ENCODE assay signal across 8 cellular contexts in genomic region chr4:54090804-54091623, GRCh38. TPM values are rescaled to one million over a fixed set of nuclear protein-coding genes. Genes with fewer than 3 reads are reported as not detected.
A peak's percentile ranks its signal among the peaks of the same experiment; 100 is the strongest.
DNase-seq lines count a peak whose midpoint lies in the region; ATAC-seq and TF ChIP-seq lines count a peak whose summit lies in the region.

No MANE protein-coding gene starts in this region.

- peaks cover 21 to 93% (median 52%) of the 10 kb centered on the region in 3 experiments for H3K27me3 ChIP-seq in neuronal stem cell (ENCODE audit: control insufficient read depth in 3 of 3, insufficient read depth in 3 of 3, low read depth in 1 of 3, low read length in 3 of 3)

- H2BK15ac ChIP-seq in neuronal stem cell (ENCODE audit: low read length), result no peak overlapping the region

- H3K9me3 ChIP-seq in neuronal stem cell (replicated peaks in 1 of 2; ENCODE audit: control insufficient read depth in 2 of 2, insufficient read depth in 1 of 2, low read depth in 1 of 2, low read length in 2 of 2), result peaks cover 0 to 2% of the 10 kb centered on the region in 2 donors

- no peak overlapping the region for H2BK12ac ChIP-seq in neuronal stem cell (ENCODE audit: low read length)

- H2BK120ac ChIP-seq in neuronal stem cell (ENCODE audit: low read depth, low read length), result no peak overlapping the region

- peak overlapping the region; percentile 2 for H3K18ac ChIP-seq in neuronal stem cell (ENCODE audit: low read length)

- no peak overlapping the region for H2AFZ ChIP-seq in neuronal stem cell (ENCODE audit: low read length)

- H3K36me3 ChIP-seq in neuronal stem cell (replicated peaks in 1 of 2; ENCODE audit: control insufficient read depth in 2 of 2, insufficient read depth in 2 of 2, low read length in 2 of 2), result no peaks in the 10 kb centered on the region

- H3K27ac ChIP-seq in neuronal stem cell (replicated peaks; ENCODE audit: low read length), result no peak overlapping the region

- no peaks in the 10 kb centered on the region for H3K79me1 ChIP-seq in neuronal stem cell (ENCODE audit: low read depth, low read length)

- H2AK5ac ChIP-seq in neuronal stem cell (ENCODE audit: low read depth, low read length), result no peak overlapping the region

- H4K91ac ChIP-seq in neuronal stem cell (ENCODE audit: low read depth, low read length, poor library complexity), result no peak overlapping the region

- peaks cover 10 to 12% of the 10 kb centered on the region in 2 donors for H3K4me1 ChIP-seq in neuronal stem cell (ENCODE audit: control insufficient read depth in 2 of 2, insufficient read depth in 1 of 2, low read depth in 1 of 2, low read length in 2 of 2)

- in situ Hi-C loops in GM13977 (cut with MboI; ENCODE audit: low pct_unique_long_range_greater_than_20kb, low sequenced_read_pairs, unreplicated experiment), result no loop called here

- peak overlapping the region; percentile 59 for H3K4me3 ChIP-seq in WI38 (ENCODE audit: low read depth, low read length)
- H3K4me3 ChIP-seq in neuronal stem cell (ENCODE audit: low read length in 2 of 2), result peak overlapping the region in 1 of 2 donors; percentile 53

- H3K14ac ChIP-seq in neuronal stem cell (ENCODE audit: low read length), result no peak overlapping the region

- TF ChIP-seq CTCF in GM13977 (IDR thresholded peaks at IDR 0.05; ENCODE audit: extremely low read depth, insufficient read depth, missing control alignments), result no peak
- TF ChIP-seq CTCF in WI38 (IDR thresholded peaks at IDR 0.05; ENCODE audit: low read depth, low read length), result no peak

- no peak overlapping the region for H2BK5ac ChIP-seq in neuronal stem cell (ENCODE audit: low read length)

- no CpG with 5 or more reads among the region's 27 CpGs for WGBS in neuronal stem cell (ENCODE audit: extremely low coverage in 2 of 2, insufficient read length in 2 of 2, insufficient replicate concordance in 1 of 2), 2 donors

- ATAC-seq in HG02884 (IDR thresholded peaks at IDR 0.05; ENCODE audit: unreplicated experiment), result peak; percentile 50
- no peak for ATAC-seq in GM18520 (IDR thresholded peaks at IDR 0.05; ENCODE audit: unreplicated experiment)

- DNase-seq in GM13977 (ENCODE audit: low spot score) (peak; percentile 61), fibroblast of gingiva (ENCODE audit: low read depth) (peak; percentile 15), neuronal stem cell (ENCODE audit: low spot score) (no peak), NCI-H774 (lab: John Stamatoyannopoulos, UW) (no peak)
- DNase-seq in effector CD4-positive, alpha-beta T cell, result no peak

- H3K4me2 ChIP-seq in neuronal stem cell (ENCODE audit: insufficient read depth, low read length, poor library complexity, severe bottlenecking), result peak overlapping the region; percentile 54

- no peak overlapping the region for H3K23ac ChIP-seq in neuronal stem cell (ENCODE audit: low read depth, low read length, poor library complexity)

- no peak overlapping the region for H4K8ac ChIP-seq in neuronal stem cell (ENCODE audit: low read depth, low read length)

- H3K4ac ChIP-seq in neuronal stem cell (ENCODE audit: low read length), result no peak overlapping the region

- H3K9ac ChIP-seq in neuronal stem cell (ENCODE audit: low read depth, low read length, poor library complexity), result no peak overlapping the region

RNA-seq across cellular contexts. Expression of gene GSX2, which starts 8.9 kb away (rescaled TPM):
- polyA plus RNA-seq in neuronal stem cell (2013, experiment 1 of 2), result not detected
- polyA plus RNA-seq in neuronal stem cell (2013, experiment 2 of 2), result not detected

RNA-seq across cellular contexts. Expression of gene CHIC2, which starts 26.6 kb away (rescaled TPM):
- polyA plus RNA-seq in neuronal stem cell (2013, experiment 1 of 2), result 8.4 TPM
- polyA plus RNA-seq in neuronal stem cell (2013, experiment 2 of 2), result 8.9 TPM

Comparison
In these comparisons a context has a peak if more than half of its experiments do, and no peak if none do; other contexts are left out.
1. DNase-seq: peak in GM13977 (single experiment) and fibroblast of gingiva (single experiment); none in neuronal stem cell (single experiment), effector CD4-positive, alpha-beta T cell (single experiment) and NCI-H774 (single experiment).